In the genomic region with DNA sequence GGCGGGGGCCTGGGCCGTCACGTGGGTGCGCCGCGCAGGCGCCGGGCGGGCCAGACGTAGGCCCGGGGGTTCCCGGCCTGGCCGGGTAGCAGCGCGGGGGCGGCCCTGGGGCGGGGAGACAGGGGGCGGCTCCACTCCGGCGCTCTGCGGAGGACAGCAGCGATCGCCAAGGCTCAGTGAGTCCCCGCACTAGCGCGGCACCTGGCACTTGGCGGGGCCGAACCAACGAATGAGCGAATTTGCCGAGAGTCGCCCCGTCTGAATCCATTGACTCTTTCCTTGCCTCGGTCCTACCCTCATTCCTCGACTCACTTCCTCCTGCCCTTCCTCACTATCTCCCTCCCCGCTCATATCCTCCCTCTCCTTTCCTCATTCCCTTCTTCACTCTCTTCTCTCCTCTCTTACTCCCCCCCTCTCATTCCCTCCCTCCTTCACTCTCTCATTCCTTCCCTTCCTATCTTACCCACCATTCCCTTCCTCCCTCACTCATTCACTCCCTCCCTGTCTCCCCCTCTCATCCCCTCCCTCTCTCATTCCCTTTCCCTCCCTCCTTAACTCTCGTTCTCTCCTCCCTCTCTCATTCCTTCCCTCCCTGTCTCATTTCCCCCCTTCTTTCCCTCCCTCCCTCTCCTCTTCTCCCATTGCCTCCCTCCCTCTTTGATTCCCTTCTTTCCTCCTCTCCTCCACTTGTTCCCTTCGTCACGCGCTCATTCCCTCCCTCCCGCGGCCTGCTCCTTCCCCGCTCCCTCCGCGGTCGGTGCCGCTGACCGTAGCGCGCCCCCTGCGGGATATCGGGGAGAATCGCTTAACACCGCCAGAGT, we compare ENCODE assay signal across 8 cellular contexts. TPM values are rescaled to one million over a fixed set of nuclear protein-coding genes. Genes with fewer than 3 reads are reported as not detected.
DNase-seq lines count a peak whose midpoint lies in the region; ATAC-seq and TF ChIP-seq lines count a peak whose summit lies in the region.

No MANE protein-coding gene starts in this region.

- peak; percentile 90 for TF ChIP-seq CTCF in GM12865 (IDR thresholded peaks at IDR 0.05; ENCODE audit: insufficient read depth, low read depth, low read length, missing control alignments)
- TF ChIP-seq CTCF in tibial nerve (IDR thresholded peaks at IDR 0.05) = peak; percentile 87 to 95 (median 91)

- peak; percentile 66 to 78 for TF ChIP-seq POLR2A in tibial nerve (IDR thresholded peaks at IDR 0.05)

- H4K8ac ChIP-seq in trophoblast cell (ENCODE audit: low read depth, low read length) = peak overlapping the region; percentile 90

- H3K36me3 ChIP-seq in adipocyte (ENCODE audit: control insufficient read depth, insufficient read depth, low read length, severe bottlenecking) (no peaks in the 10 kb centered on the region), trophoblast cell (ENCODE audit: control insufficient read depth in 1 of 2, insufficient read depth in 2 of 2, low read length in 2 of 2) (no peaks in the 10 kb centered on the region), tibial nerve (peaks cover 0 to 19% (median 0%) of the 10 kb centered on the region in 3 donors)

- H3K4me2 ChIP-seq in trophoblast cell (ENCODE audit: low read length) = peak overlapping the region; percentile 69

- H3K4ac ChIP-seq in trophoblast cell (ENCODE audit: low read depth, low read length) = peak overlapping the region; percentile 55

- peak overlapping the region; percentile 91 for H2AFZ ChIP-seq in trophoblast cell (ENCODE audit: insufficient read depth, low read length, poor library complexity)

- H2BK120ac ChIP-seq in trophoblast cell (ENCODE audit: insufficient read depth, low read length, poor library complexity) = peak overlapping the region; percentile 92

- peak overlapping the region; percentile 94 for H3K18ac ChIP-seq in trophoblast cell (ENCODE audit: low read length)

- no peak overlapping the region for H3K23ac ChIP-seq in trophoblast cell (ENCODE audit: low read length)

- peak in 1 of 2 donors; percentile 64 for TF ChIP-seq EP300 in tibial nerve (IDR thresholded peaks at IDR 0.05)

- peak overlapping the region; percentile 56 for H3K4me3 ChIP-seq in GM12865 (ENCODE audit: low read depth, low read length)
- H3K4me3 ChIP-seq in adipocyte (ENCODE audit: low read length) = peak overlapping the region; percentile 85
- H3K4me3 ChIP-seq in trophoblast cell (ENCODE audit: low read depth, low read length) = peak overlapping the region; percentile 75
- H3K4me3 ChIP-seq in tibial nerve = peak overlapping the region; percentile 47 to 78 (median 61)

- H3K27me3 ChIP-seq in adipocyte (replicated peaks; ENCODE audit: control insufficient read depth, insufficient read depth, low read length) (no peaks in the 10 kb centered on the region), trophoblast cell (ENCODE audit: insufficient read depth, low read length) (no peaks in the 10 kb centered on the region), tibial nerve (no peaks in the 10 kb centered on the region)

- H3K9me3 ChIP-seq in adipocyte (ENCODE audit: control insufficient read depth, low read length) = no peaks in the 10 kb centered on the region
- H3K9me3 ChIP-seq in trophoblast cell (ENCODE audit: insufficient read depth, low read depth, low read length) = no peaks in the 10 kb centered on the region
- H3K9me3 ChIP-seq in tibial nerve = no peaks in the 10 kb centered on the region

- WGBS in trophoblast cell (ENCODE audit: extremely low coverage, insufficient coverage, insufficient read length) = 97% methylated on average over 2 of the region's 54 CpGs
- WGBS in tibial nerve, 2 donors = 1% methylated on average over 38 to 47 of the region's 54 CpGs

- H3K4me1 ChIP-seq in adipocyte (ENCODE audit: control insufficient read depth, insufficient read depth, low read length) (peaks cover 11% of the 10 kb centered on the region), trophoblast cell (ENCODE audit: control insufficient read depth in 1 of 2, insufficient read depth in 2 of 2, low read length in 2 of 2) (peaks cover 6 to 11% of the 10 kb centered on the region in 2 experiments), tibial nerve (peaks cover 0 to 34% (median 16%) of the 10 kb centered on the region in 4 donors)

- peak; percentile 79 for ATAC-seq in HG02588 (IDR thresholded peaks at IDR 0.05; ENCODE audit: unreplicated experiment)

- H3K79me1 ChIP-seq in trophoblast cell (ENCODE audit: low read length) = peaks cover 13% of the 10 kb centered on the region

- intact Hi-C loops in cardiac septum (cut with DNase I) = loop anchor here (2.0 kb wide), 1 partner anchor 77 kb away; no protein-coding TSS in a partner anchor

- peak overlapping the region; percentile 95 for H4K12ac ChIP-seq in trophoblast cell (ENCODE audit: low read depth, low read length)

- DNase-seq in GM12865 (ENCODE audit: low read depth) = peak; percentile 97
- DNase-seq in NCI-H1092 treated with DMSO at 0.1 percent for 48 hours (lab: John Stamatoyannopoulos, UW) = peak; percentile 91
- peak; percentile 47 to 85 for DNase-seq in SW 1271 (lab: John Stamatoyannopoulos, UW)
- DNase-seq in adipocyte (ENCODE audit: low read depth) = peak; percentile 97
- peak; percentile 97 for DNase-seq in cardiac septum (ENCODE audit: low spot score)
- peak; percentile 91 to 94 for DNase-seq in trophoblast cell
- DNase-seq in tibial nerve (ENCODE audit: low spot score in 2 of 2) = peak; percentile 79 to 82

- H2BK5ac ChIP-seq in trophoblast cell (ENCODE audit: low read depth, low read length, poor library complexity) = peak overlapping the region; percentile 95

- H3K9ac ChIP-seq in adipocyte (ENCODE audit: low read length) = peak overlapping the region; percentile 88
- H3K9ac ChIP-seq in trophoblast cell (ENCODE audit: low read length) = peak overlapping the region; percentile 75

- peaks cover 11% of the 10 kb centered on the region for H3K79me2 ChIP-seq in trophoblast cell (ENCODE audit: control insufficient read depth, insufficient read depth, low read length, poor library complexity)

- peak overlapping the region; percentile 95 for H3K14ac ChIP-seq in trophoblast cell (ENCODE audit: low read length)

- peak overlapping the region; percentile 52 for H2AK5ac ChIP-seq in trophoblast cell (ENCODE audit: low read length)

- H3K27ac ChIP-seq in trophoblast cell (ENCODE audit: low read depth, low read length) (peak overlapping the region; percentile 93), tibial nerve (peak overlapping the region; percentile 91 to 98 (median 95))

- H4K91ac ChIP-seq in trophoblast cell (ENCODE audit: low read depth, low read length) = peak overlapping the region; percentile 89

- H2BK12ac ChIP-seq in trophoblast cell (ENCODE audit: low read length) = peak overlapping the region; percentile 92

RNA-seq across cellular contexts. Expression of a gene that starts 0.5 kb away (rescaled TPM):
- total RNA-seq in cardiac septum (16.8 TPM), tibial nerve (10 to 100 TPM; 31.6 to 50.4 (median 41.4) TPM)
- polyA plus RNA-seq in trophoblast cell (2013) = 9.3 and 10.9 TPM in 2 replicates

RNA-seq across cellular contexts. Expression of a gene that starts 11.3 kb away (rescaled TPM):
- total RNA-seq in cardiac septum (43.9 TPM), tibial nerve (100 to 1,000 TPM in 2 of 4 donors, 10 to 100 TPM in 2; 49.2 to 147 (median 102) TPM)
- polyA plus RNA-seq in trophoblast cell (2013) = 85.5 and 85.6 TPM in 2 replicates

RNA-seq across cellular contexts. Expression of a gene that starts 58.4 kb away (rescaled TPM):
- total RNA-seq in cardiac septum = 5.2 TPM
- 11.7 and 12.2 TPM in 2 replicates for polyA plus RNA-seq in trophoblast cell (2013)
- 10 to 100 TPM; 28.4 to 72.0 (median 53.1) TPM for total RNA-seq in tibial nerve

Comparison
In these comparisons a context has a peak if more than half of its experiments do, and no peak if none do; other contexts are left out.
1. Peak in every context shown above with its lines: DNase-seq, ATAC-seq, H3K4me3 ChIP-seq and H3K27ac ChIP-seq.